In the genomic region with DNA sequence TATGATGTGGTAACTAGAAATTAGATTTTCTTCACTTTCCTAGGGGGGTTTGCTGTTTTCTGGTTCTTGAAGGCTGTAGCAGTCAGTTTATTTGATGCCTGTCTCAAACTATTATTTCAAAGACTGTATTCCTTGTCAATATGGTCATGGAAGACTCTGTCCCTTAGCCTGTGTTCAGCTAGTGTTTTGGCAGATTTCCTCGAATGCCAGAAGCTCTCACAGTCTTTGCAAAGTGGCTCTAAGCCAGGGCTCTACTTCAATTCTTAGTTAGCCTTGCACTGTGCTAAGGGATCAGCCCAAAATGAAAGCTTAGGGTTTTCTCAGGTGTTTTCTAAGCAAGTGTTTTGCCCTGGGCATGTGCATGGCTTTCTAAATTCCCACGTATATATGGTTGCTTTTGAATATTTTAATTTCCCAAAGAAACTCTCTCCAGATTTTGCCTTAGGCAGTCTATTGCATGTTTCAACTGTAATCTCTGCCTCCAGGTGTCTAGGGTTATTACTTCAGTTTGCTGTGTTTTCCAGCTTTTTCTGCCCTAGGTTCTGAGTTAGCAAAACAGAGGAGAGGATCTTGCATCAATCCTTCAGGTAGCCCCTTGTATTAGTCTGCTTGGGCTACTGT, we compare ENCODE assay signal across 1 cellular context.
TF ChIP-seq lines count a peak whose summit lies in the region.

No MANE protein-coding gene starts in this region.

TF ChIP-seq in HCT116, 20 proteins besides CTCF, POLR2A, EP300 and RAD21:
- TF ChIP-seq SP1 (IDR thresholded peaks at IDR 0.05; ENCODE audit: low read depth) (no peak), SRF (IDR thresholded peaks at IDR 0.05; ENCODE audit: low read depth) (no peak)
- TF ChIP-seq, protein P1, sequence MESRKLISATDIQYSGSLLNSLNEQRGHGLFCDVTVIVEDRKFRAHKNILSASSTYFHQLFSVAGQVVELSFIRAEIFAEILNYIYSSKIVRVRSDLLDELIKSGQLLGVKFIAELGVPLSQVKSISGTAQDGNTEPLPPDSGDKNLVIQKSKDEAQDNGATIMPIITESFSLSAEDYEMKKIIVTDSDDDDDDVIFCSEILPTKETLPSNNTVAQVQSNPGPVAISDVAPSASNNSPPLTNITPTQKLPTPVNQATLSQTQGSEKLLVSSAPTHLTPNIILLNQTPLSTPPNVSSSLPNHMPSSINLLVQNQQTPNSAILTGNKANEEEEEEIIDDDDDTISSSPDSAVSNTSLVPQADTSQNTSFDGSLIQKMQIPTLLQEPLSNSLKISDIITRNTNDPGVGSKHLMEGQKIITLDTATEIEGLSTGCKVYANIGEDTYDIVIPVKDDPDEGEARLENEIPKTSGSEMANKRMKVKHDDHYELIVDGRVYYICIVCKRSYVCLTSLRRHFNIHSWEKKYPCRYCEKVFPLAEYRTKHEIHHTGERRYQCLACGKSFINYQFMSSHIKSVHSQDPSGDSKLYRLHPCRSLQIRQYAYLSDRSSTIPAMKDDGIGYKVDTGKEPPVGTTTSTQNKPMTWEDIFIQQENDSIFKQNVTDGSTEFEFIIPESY (IDR thresholded peaks at IDR 0.05; ENCODE audit: extremely low read depth, insufficient replicate concordance, low read length), result no peak
- TF ChIP-seq, protein P2, sequence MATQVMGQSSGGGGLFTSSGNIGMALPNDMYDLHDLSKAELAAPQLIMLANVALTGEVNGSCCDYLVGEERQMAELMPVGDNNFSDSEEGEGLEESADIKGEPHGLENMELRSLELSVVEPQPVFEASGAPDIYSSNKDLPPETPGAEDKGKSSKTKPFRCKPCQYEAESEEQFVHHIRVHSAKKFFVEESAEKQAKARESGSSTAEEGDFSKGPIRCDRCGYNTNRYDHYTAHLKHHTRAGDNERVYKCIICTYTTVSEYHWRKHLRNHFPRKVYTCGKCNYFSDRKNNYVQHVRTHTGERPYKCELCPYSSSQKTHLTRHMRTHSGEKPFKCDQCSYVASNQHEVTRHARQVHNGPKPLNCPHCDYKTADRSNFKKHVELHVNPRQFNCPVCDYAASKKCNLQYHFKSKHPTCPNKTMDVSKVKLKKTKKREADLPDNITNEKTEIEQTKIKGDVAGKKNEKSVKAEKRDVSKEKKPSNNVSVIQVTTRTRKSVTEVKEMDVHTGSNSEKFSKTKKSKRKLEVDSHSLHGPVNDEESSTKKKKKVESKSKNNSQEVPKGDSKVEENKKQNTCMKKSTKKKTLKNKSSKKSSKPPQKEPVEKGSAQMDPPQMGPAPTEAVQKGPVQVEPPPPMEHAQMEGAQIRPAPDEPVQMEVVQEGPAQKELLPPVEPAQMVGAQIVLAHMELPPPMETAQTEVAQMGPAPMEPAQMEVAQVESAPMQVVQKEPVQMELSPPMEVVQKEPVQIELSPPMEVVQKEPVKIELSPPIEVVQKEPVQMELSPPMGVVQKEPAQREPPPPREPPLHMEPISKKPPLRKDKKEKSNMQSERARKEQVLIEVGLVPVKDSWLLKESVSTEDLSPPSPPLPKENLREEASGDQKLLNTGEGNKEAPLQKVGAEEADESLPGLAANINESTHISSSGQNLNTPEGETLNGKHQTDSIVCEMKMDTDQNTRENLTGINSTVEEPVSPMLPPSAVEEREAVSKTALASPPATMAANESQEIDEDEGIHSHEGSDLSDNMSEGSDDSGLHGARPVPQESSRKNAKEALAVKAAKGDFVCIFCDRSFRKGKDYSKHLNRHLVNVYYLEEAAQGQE (IDR thresholded peaks at IDR 0.05; ENCODE audit: low read depth), result no peak
